Comparison of ENCODE assay signal across 8 cellular contexts in genomic region chr3:196287066-196287404, GRCh38. TPM values are rescaled to one million over a fixed set of nuclear protein-coding genes. Genes with fewer than 3 reads are reported as not detected.
DNase-seq lines count a peak whose midpoint lies in the region; ATAC-seq and TF ChIP-seq lines count a peak whose summit lies in the region.

No MANE protein-coding gene starts in this region.

- peak overlapping the region; percentile 80 to 91 for H3K18ac ChIP-seq in mesenchymal stem cell (ENCODE audit: low read depth in 1 of 2, low read length in 2 of 2)

- H3K9ac ChIP-seq in mesenchymal stem cell (ENCODE audit: low read length) = peak overlapping the region; percentile 99
- peak overlapping the region; percentile 93 to 97 for H3K9ac ChIP-seq in stomach smooth muscle (ENCODE audit: low read length in 2 of 2)

- H2BK15ac ChIP-seq in mesenchymal stem cell (ENCODE audit: low read depth, poor library complexity, severe bottlenecking) = peak overlapping the region; percentile 92

- H3K23ac ChIP-seq in mesenchymal stem cell (ENCODE audit: low read length in 2 of 2) = no peak overlapping the region

- H3K27ac ChIP-seq in mesenchymal stem cell (ENCODE audit: low read length, poor library complexity, severe bottlenecking) = peak overlapping the region; percentile 84
- peak overlapping the region; percentile 86 for H3K27ac ChIP-seq in stomach smooth muscle (ENCODE audit: low read length)

- H3K4me3 ChIP-seq in GM12875 (ENCODE audit: low read depth, low read length) (peak overlapping the region; percentile 95), mesenchymal stem cell (ENCODE audit: insufficient read depth in 1 of 2, low read depth in 1 of 2, low read length in 2 of 2) (peak overlapping the region; percentile 94 to 100), stomach smooth muscle (ENCODE audit: low read length in 2 of 2) (peak overlapping the region; percentile 90 to 100)

- H3K4me1 ChIP-seq in mesenchymal stem cell (ENCODE audit: control insufficient read depth, insufficient read depth, low read depth, low read length) = peaks cover 8% of the 10 kb centered on the region
- peaks cover 18% of the 10 kb centered on the region for H3K4me1 ChIP-seq in stomach smooth muscle (ENCODE audit: control insufficient read depth, insufficient read depth, low read length)

- H3K36me3 ChIP-seq in mesenchymal stem cell (ENCODE audit: control insufficient read depth in 1 of 2, insufficient read depth in 2 of 2, low read depth in 1 of 2, low read length in 2 of 2) (peaks cover 0 to 9% of the 10 kb centered on the region in 2 experiments), stomach smooth muscle (ENCODE audit: control insufficient read depth in 2 of 2, insufficient read depth in 2 of 2, low read length in 2 of 2) (no peaks in the 10 kb centered on the region)

- peak overlapping the region in 1 of 2 experiments; percentile 46 for H3K14ac ChIP-seq in mesenchymal stem cell (ENCODE audit: low read length in 2 of 2)

- peak overlapping the region; percentile 79 for H4K91ac ChIP-seq in mesenchymal stem cell (ENCODE audit: low read length)

- peak overlapping the region; percentile 10 for H2AFZ ChIP-seq in mesenchymal stem cell (ENCODE audit: low read depth, low read length)

- peak overlapping the region; percentile 69 for H2BK120ac ChIP-seq in mesenchymal stem cell (ENCODE audit: low read depth, low read length)

- no peak overlapping the region for H2BK12ac ChIP-seq in mesenchymal stem cell (ENCODE audit: low read length in 2 of 2)

- DNase-seq in dermis blood vessel endothelial cell = peak; percentile 46
- peak; percentile 59 for DNase-seq in mesenchymal stem cell
- DNase-seq in NCI-H510A (lab: John Stamatoyannopoulos, UW) = no peak

- peak overlapping the region; percentile 75 for H3K4me2 ChIP-seq in mesenchymal stem cell (ENCODE audit: low read length, poor library complexity, severe bottlenecking)

- H3K79me1 ChIP-seq in mesenchymal stem cell (replicated peaks; ENCODE audit: low read length, poor library complexity, severe bottlenecking) = peaks cover 4% of the 10 kb centered on the region

- ATAC-seq in HG02885 (IDR thresholded peaks at IDR 0.05; ENCODE audit: poor library complexity, unreplicated experiment) = peak; percentile 30
- peak; percentile 48 for ATAC-seq in SK-N-SH treated with all-trans-retinoic acid at 6 μM for 48 hours
- no peak for ATAC-seq in HG03571 (IDR thresholded peaks at IDR 0.05; ENCODE audit: unreplicated experiment)

- 4% methylated on average over 18 of the region's 18 CpGs for WGBS in mesenchymal stem cell

- peak overlapping the region; percentile 79 for H4K8ac ChIP-seq in mesenchymal stem cell (ENCODE audit: low read length)

- peak overlapping the region; percentile 62 to 95 for H3K4ac ChIP-seq in mesenchymal stem cell (ENCODE audit: low read depth in 1 of 2, low read length in 2 of 2)

- H3K27me3 ChIP-seq in mesenchymal stem cell (ENCODE audit: control insufficient read depth in 1 of 2, insufficient read depth in 1 of 2, low read length in 2 of 2) (no peaks in the 10 kb centered on the region), stomach smooth muscle (ENCODE audit: control insufficient read depth in 1 of 2, insufficient read depth in 2 of 2, low read length in 2 of 2) (no peaks in the 10 kb centered on the region)

- no peak overlapping the region for H2BK5ac ChIP-seq in mesenchymal stem cell (ENCODE audit: low read depth, low read length, poor library complexity, severe bottlenecking)

- H3K9me3 ChIP-seq in mesenchymal stem cell (ENCODE audit: control insufficient read depth, low read length) = no peaks in the 10 kb centered on the region
- H3K9me3 ChIP-seq in stomach smooth muscle (ENCODE audit: control insufficient read depth in 2 of 2, low read length in 2 of 2) = no peaks in the 10 kb centered on the region

- no peak for TF ChIP-seq CTCF in GM12875 (IDR thresholded peaks at IDR 0.05; ENCODE audit: borderline replicate concordance, insufficient read depth, low read depth, low read length)

- no peak overlapping the region for H2AK5ac ChIP-seq in mesenchymal stem cell (ENCODE audit: low read length, severe bottlenecking)

TF ChIP-seq in SK-N-SH treated with all-trans-retinoic acid at 6 μM for 48 hours, 23 proteins besides CTCF, POLR2A, EP300 and RAD21:
- TF ChIP-seq CSDC2 (CRISPR knock-in tag; IDR thresholded peaks at IDR 0.05) = no peak
- no peak for TF ChIP-seq ZNF8 (CRISPR knock-in tag; IDR thresholded peaks at IDR 0.05)
- no peak for TF ChIP-seq ZNF70 (CRISPR knock-in tag; IDR thresholded peaks at IDR 0.05)
- TF ChIP-seq ZC3H10 (CRISPR knock-in tag; IDR thresholded peaks at IDR 0.05) = no peak
- TF ChIP-seq PATZ1 (CRISPR knock-in tag; IDR thresholded peaks at IDR 0.05; ENCODE audit: borderline replicate concordance) = no peak
- TF ChIP-seq ESRRG (CRISPR knock-in tag; IDR thresholded peaks at IDR 0.05) = no peak
- no peak for TF ChIP-seq ARNTL (CRISPR knock-in tag; IDR thresholded peaks at IDR 0.05; ENCODE audit: borderline replicate concordance, low read depth)
- TF ChIP-seq PPARA (CRISPR knock-in tag; IDR thresholded peaks at IDR 0.05; ENCODE audit: borderline replicate concordance) = no peak
- no peak for TF ChIP-seq ZFP3 (CRISPR knock-in tag; IDR thresholded peaks at IDR 0.05)
- no peak for TF ChIP-seq GLIS3 (CRISPR knock-in tag; IDR thresholded peaks at IDR 0.05)
- TF ChIP-seq, protein P1, sequence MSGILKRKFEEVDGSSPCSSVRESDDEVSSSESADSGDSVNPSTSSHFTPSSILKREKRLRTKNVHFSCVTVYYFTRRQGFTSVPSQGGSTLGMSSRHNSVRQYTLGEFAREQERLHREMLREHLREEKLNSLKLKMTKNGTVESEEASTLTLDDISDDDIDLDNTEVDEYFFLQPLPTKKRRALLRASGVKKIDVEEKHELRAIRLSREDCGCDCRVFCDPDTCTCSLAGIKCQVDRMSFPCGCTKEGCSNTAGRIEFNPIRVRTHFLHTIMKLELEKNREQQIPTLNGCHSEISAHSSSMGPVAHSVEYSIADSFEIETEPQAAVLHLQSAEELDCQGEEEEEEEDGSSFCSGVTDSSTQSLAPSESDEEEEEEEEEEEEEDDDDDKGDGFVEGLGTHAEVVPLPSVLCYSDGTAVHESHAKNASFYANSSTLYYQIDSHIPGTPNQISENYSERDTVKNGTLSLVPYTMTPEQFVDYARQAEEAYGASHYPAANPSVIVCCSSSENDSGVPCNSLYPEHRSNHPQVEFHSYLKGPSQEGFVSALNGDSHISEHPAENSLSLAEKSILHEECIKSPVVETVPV (CRISPR knock-in tag; IDR thresholded peaks at IDR 0.05) = no peak
- TF ChIP-seq, protein P2, sequence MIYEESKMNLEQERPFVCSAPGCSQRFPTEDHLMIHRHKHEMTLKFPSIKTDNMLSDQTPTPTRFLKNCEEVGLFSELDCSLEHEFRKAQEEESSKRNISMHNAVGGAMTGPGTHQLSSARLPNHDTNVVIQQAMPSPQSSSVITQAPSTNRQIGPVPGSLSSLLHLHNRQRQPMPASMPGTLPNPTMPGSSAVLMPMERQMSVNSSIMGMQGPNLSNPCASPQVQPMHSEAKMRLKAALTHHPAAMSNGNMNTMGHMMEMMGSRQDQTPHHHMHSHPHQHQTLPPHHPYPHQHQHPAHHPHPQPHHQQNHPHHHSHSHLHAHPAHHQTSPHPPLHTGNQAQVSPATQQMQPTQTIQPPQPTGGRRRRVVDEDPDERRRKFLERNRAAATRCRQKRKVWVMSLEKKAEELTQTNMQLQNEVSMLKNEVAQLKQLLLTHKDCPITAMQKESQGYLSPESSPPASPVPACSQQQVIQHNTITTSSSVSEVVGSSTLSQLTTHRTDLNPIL (CRISPR knock-in tag; IDR thresholded peaks at IDR 0.05; ENCODE audit: low read depth) = no peak
- no peak for TF ChIP-seq SNAI2 (CRISPR knock-in tag; IDR thresholded peaks at IDR 0.05)
- TF ChIP-seq ZFP30 (CRISPR knock-in tag; IDR thresholded peaks at IDR 0.05) = no peak
TF ChIP-seq in SK-N-SH treated with all-trans-retinoic acid at 6 μM for 48 hours: peak in this region for 0.

RNA-seq across cellular contexts. Expression of gene PCYT1A, which starts 0.5 kb away (rescaled TPM):
- 65.7 and 70.1 TPM in 2 replicates for total RNA-seq in dermis blood vessel endothelial cell
- 61.2 TPM for polyA plus RNA-seq in mesenchymal stem cell (2013, experiment 1 of 2)
- 60.2 TPM for polyA plus RNA-seq in mesenchymal stem cell (2013, experiment 2 of 2)

RNA-seq across cellular contexts. Expression of gene DYNLT2B, which starts 31.0 kb away (rescaled TPM):
- total RNA-seq in dermis blood vessel endothelial cell = 4.9 and 8.6 TPM in 2 replicates
- polyA plus RNA-seq in mesenchymal stem cell (2013, experiment 1 of 2) = 24.1 TPM
- polyA plus RNA-seq in mesenchymal stem cell (2013, experiment 2 of 2) = 24.5 TPM

RNA-seq across cellular contexts. Expression of gene TM4SF19, which starts 51.2 kb away (rescaled TPM):
- total RNA-seq in dermis blood vessel endothelial cell = not detected in 2 replicates
- 7.3 TPM for polyA plus RNA-seq in mesenchymal stem cell (2013, experiment 1 of 2)
- 8.7 TPM for polyA plus RNA-seq in mesenchymal stem cell (2013, experiment 2 of 2)
